ENCODE assay signal across 11 cellular contexts in genomic region chr20:36845288-36845969, GRCh38. TPM values are rescaled to one million over a fixed set of nuclear protein-coding genes. Genes with fewer than 3 reads are reported as not detected.
A peak's percentile ranks its signal among the peaks of the same experiment; 100 is the strongest.
DNase-seq lines count a peak whose midpoint lies in the region; ATAC-seq and TF ChIP-seq lines count a peak whose summit lies in the region.
"Had no signal": no experiment of that assay in that cellular context is flagged by ENCODE, and none has a peak within 500 bp of the region (broad histone marks: within the 10 kb centered on the region; RNA-seq: fewer than 3 reads in every experiment).

No MANE protein-coding gene starts in this region.

- peaks cover 15% of the 10 kb centered on the region for H3K4me1 ChIP-seq in ectodermal cell (ENCODE audit: control insufficient read depth, insufficient read depth, low read length)
- peaks cover 28% of the 10 kb centered on the region for H3K4me1 ChIP-seq in neural progenitor cell

- 61 to 64% methylated on average over 10 of the region's 10 CpGs for WGBS in ectodermal cell, 2 experiments

- H3K4me3 ChIP-seq in ectodermal cell (ENCODE audit: insufficient read depth, low read depth, low read length) (no peak overlapping the region), neural progenitor cell (no peak overlapping the region)

- peaks cover 2% of the 10 kb centered on the region for H3K27me3 Mint-ChIP-seq in neural progenitor cell (ENCODE audit: insufficient read depth, low read depth)

- no peaks in the 10 kb centered on the region for H3K36me3 ChIP-seq in ectodermal cell (ENCODE audit: control insufficient read depth, insufficient read depth, low read length)
- no peaks in the 10 kb centered on the region for H3K36me3 ChIP-seq in neural progenitor cell
- H3K36me3 ChIP-seq: brain microvascular endothelial cell had no signal

- peaks cover 20% of the 10 kb centered on the region for H3K4me1 Mint-ChIP-seq in neural progenitor cell

- peak overlapping the region; percentile 33 for H3K27ac Mint-ChIP-seq in neural progenitor cell

- DNase-seq in Ammon's horn (ENCODE audit: low spot score): peak; percentile 88
- DNase-seq in NAMALWA (ENCODE audit: low spot score): peak; percentile 67
- peak; percentile 32 for DNase-seq in neural progenitor cell (ENCODE audit: low spot score)
- no peak for DNase-seq in stimulated activated CD4-positive, alpha-beta T cell treated with anti-CD3 and anti-CD28 coated beads, Interleukin-12 subunit alpha, Interleukin-12 subunit beta, amount 100 ng/mL, for 4 hours
- DNase-seq: brain microvascular endothelial cell, NCI-H226 had no signal

- H4K20me1 ChIP-seq in neural progenitor cell (ENCODE audit: low read depth): peaks cover 44% of the 10 kb centered on the region

- H3K9me3 ChIP-seq in ectodermal cell (ENCODE audit: control insufficient read depth, low read length) (no peaks in the 10 kb centered on the region), neural progenitor cell (ENCODE audit: low read depth) (no peaks in the 10 kb centered on the region)

- H3K27ac ChIP-seq in ectodermal cell (ENCODE audit: insufficient read depth, low read depth, low read length, poor library complexity, severe bottlenecking): peak overlapping the region; percentile 27
- H3K27ac ChIP-seq in neural progenitor cell: peak overlapping the region; percentile 63
- H3K27ac ChIP-seq: brain microvascular endothelial cell, C4-2B had no signal

- H3F3A ChIP-seq in neural progenitor cell (ENCODE audit: low read depth): peaks cover 28% of the 10 kb centered on the region

- H3K4me3 Mint-ChIP-seq in neural progenitor cell: no peak overlapping the region

- peak overlapping the region; percentile 42 for H3K4me2 ChIP-seq in neural progenitor cell

- no peaks in the 10 kb centered on the region for H3K9me3 Mint-ChIP-seq in neural progenitor cell

- H2AFZ ChIP-seq in neural progenitor cell (replicated peaks): no peak overlapping the region

- H3K27me3 ChIP-seq in ectodermal cell (ENCODE audit: control insufficient read depth, insufficient read depth, low read length, poor library complexity, severe bottlenecking): no peaks in the 10 kb centered on the region
- no peaks in the 10 kb centered on the region for H3K27me3 ChIP-seq in neural progenitor cell
- H3K27me3 ChIP-seq: brain microvascular endothelial cell had no signal

- no peak overlapping the region for H3K9ac ChIP-seq in neural progenitor cell

- TF ChIP-seq CTCF in neural progenitor cell (IDR thresholded peaks at IDR 0.05): no peak

- ATAC-seq in GM19035 (IDR thresholded peaks at IDR 0.05; ENCODE audit: unreplicated experiment) (no peak), HG03460 (IDR thresholded peaks at IDR 0.05; ENCODE audit: unreplicated experiment) (no peak), GM21619 (IDR thresholded peaks at IDR 0.05; ENCODE audit: unreplicated experiment) (no peak)

- H3K36me3 Mint-ChIP-seq in neural progenitor cell: peaks cover 6% of the 10 kb centered on the region

- peaks cover 50% of the 10 kb centered on the region for H3K79me2 ChIP-seq in neural progenitor cell (ENCODE audit: low read depth)

RNA-seq across cellular contexts. Expression of gene TLDC2, which starts 30.5 kb away (rescaled TPM):
- polyA plus RNA-seq in ectodermal cell (2013, experiment 1 of 4): 2.5 TPM
- 3.2 TPM for polyA plus RNA-seq in ectodermal cell (2013, experiment 2 of 4)
- 2.7 TPM for polyA plus RNA-seq in ectodermal cell (2013, experiment 3 of 4)
- 2.8 TPM for polyA plus RNA-seq in ectodermal cell (2013, experiment 4 of 4)
- 2.4 and 3.8 TPM in 2 replicates for total RNA-seq in neural progenitor cell (ENCODE audit: low replicate concordance)
